ENCODE assay signal across 16 cellular contexts in the genomic region with DNA sequence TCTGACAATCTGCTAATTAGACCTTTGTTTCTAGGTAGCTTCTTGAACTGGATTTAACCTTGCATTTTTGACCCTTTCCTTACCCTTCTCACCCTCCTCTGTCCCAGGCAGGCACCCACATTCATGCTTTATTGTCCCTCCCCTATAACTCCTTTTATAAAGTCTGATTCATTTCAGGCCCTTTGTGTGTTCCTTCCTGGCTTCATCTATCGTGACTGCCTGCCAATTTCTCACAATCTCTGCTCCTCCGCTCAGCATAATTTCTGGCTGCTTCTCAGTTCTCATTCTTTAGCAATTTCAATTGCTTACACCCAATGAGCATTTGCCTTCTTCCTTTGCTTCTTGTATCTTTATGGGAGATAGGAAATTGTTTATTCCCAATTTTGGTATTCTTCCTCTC.
A peak's percentile ranks its signal among the peaks of the same experiment; 100 is the strongest.
DNase-seq lines count a peak whose midpoint lies in the region; ATAC-seq, FAIRE-seq and TF ChIP-seq lines count a peak whose summit lies in the region.
"Had no signal": no experiment of that assay in that cellular context is flagged by ENCODE, and none has a peak within 500 bp of the region (broad histone marks: within the 10 kb centered on the region; RNA-seq: fewer than 3 reads in every experiment).

No MANE protein-coding gene starts in this region.

- CTCF ChIA-PET in endothelial cell of umbilical vein (lab: Charles Lee) (no interaction called here), Caco-2 (lab: Charles Lee) (no interaction called here)

- H3K4me1 ChIP-seq in endothelial cell of umbilical vein (ENCODE audit: control insufficient read depth, extremely low read depth, insufficient read depth, low read length) (peaks cover 4% of the 10 kb centered on the region), right atrium auricular region (peaks cover 0 to 8% of the 10 kb centered on the region in 2 donors), sigmoid colon (peaks cover 0 to 42% (median 23%) of the 10 kb centered on the region in 4 donors), Caco-2 (peaks cover 7% of the 10 kb centered on the region; the same call in 1 of the 2 replicates)

- no peaks in the 10 kb centered on the region for H3K9me3 Mint-ChIP-seq in Caco-2 (ENCODE audit: unreplicated experiment)
- H3K9me3 Mint-ChIP-seq: activated CD4-positive, alpha-beta T cell treated with anti-CD3 and anti-CD28 coated beads, Interleukin-2, amount 10 ng/mL, durations not matched to agents 24 days and 14 days; activated T-cell treated with anti-CD3 and anti-CD28 coated beads, Interleukin-2, amount 50 U/mL, for 72 hours had no signal

- H2AFZ ChIP-seq in endothelial cell of umbilical vein (ENCODE audit: low read depth, low read length): no peak overlapping the region

- H3K4me3 Mint-ChIP-seq in Caco-2 (ENCODE audit: unreplicated experiment): no peak overlapping the region
- H3K4me3 Mint-ChIP-seq: activated CD4-positive, alpha-beta T cell treated with anti-CD3 and anti-CD28 coated beads, Interleukin-2, amount 10 ng/mL, durations not matched to agents 24 days and 14 days; activated T-cell treated with anti-CD3 and anti-CD28 coated beads, Interleukin-2, amount 50 U/mL, for 72 hours had no signal

- FAIRE-seq in endothelial cell of umbilical vein (lab: Jason Lieb, UNC): no peak

- H3K4me3 ChIP-seq in endothelial cell of umbilical vein (replicated peaks in 1 of 3; ENCODE audit: insufficient read depth in 1 of 3, low read depth in 1 of 3, low read length in 3 of 3) (no peak overlapping the region), right atrium auricular region (no peak overlapping the region), sigmoid colon (no peak overlapping the region), Caco-2 (ENCODE audit: low read depth, low read length) (no peak overlapping the region)
- H3K4me3 ChIP-seq: smooth muscle cell had no signal

- TF ChIP-seq CTCF in endothelial cell of umbilical vein (IDR thresholded peaks at IDR 0.05; ENCODE audit: extremely low read depth in 1 of 2, insufficient read depth in 1 of 2, low read depth in 1 of 2, low read length in 2 of 2) (no peak), right atrium auricular region (IDR thresholded peaks at IDR 0.05) (no peak), sigmoid colon (IDR thresholded peaks at IDR 0.05) (no peak), Caco-2 (IDR thresholded peaks at IDR 0.05; ENCODE audit: insufficient read depth in 1 of 2, low read depth in 1 of 2, low read length in 1 of 2, severe bottlenecking in 1 of 2, unreplicated experiment in 1 of 2) (no peak)

- H3K4me2 ChIP-seq in endothelial cell of umbilical vein (ENCODE audit: insufficient read depth, low read length): no peak overlapping the region
- H3K4me2 ChIP-seq: smooth muscle cell had no signal

- POLR2A ChIA-PET in endothelial cell of umbilical vein (lab: Charles Lee) (interaction anchor here (0.9 kb wide), 1 partner anchor 10 kb away, joined by 3 read pairs; no protein-coding TSS in a partner anchor), Caco-2 (lab: Charles Lee) (no interaction called here)

- 62 to 68% methylated on average over 2 of the region's 2 CpGs for WGBS in sigmoid colon, 2 donors

- H3K9me3 ChIP-seq in endothelial cell of umbilical vein (replicated peaks; ENCODE audit: control insufficient read depth, insufficient read depth, low read length) (no peaks in the 10 kb centered on the region), right atrium auricular region (no peaks in the 10 kb centered on the region), sigmoid colon (no peaks in the 10 kb centered on the region), Caco-2 (no peaks in the 10 kb centered on the region)

- H3K27me3 ChIP-seq in endothelial cell of umbilical vein (ENCODE audit: control insufficient read depth in 2 of 2, insufficient read depth in 2 of 2, low read length in 2 of 2) (no peaks in the 10 kb centered on the region), right atrium auricular region (no peaks in the 10 kb centered on the region), sigmoid colon (no peaks in the 10 kb centered on the region), Caco-2 (replicated peaks; ENCODE audit: control insufficient read depth, insufficient read depth, low read length) (no peaks in the 10 kb centered on the region)

- no peaks in the 10 kb centered on the region for H3K9me1 ChIP-seq in endothelial cell of umbilical vein (replicated peaks; ENCODE audit: control insufficient read depth, extremely low read depth, insufficient read depth, low read length)

- H3K9ac ChIP-seq in endothelial cell of umbilical vein (replicated peaks; ENCODE audit: extremely low read depth, insufficient read depth, low read length): no peak overlapping the region

- no TSS peak for BruUV-seq in endothelial cell of umbilical vein (replicated peaks; lab: Mats Ljungman, UMichigan)
- BruUV-seq in Caco-2 (replicated peaks; lab: Mats Ljungman, UMichigan): no TSS peak

- no peaks in the 10 kb centered on the region for H4K20me1 ChIP-seq in endothelial cell of umbilical vein (replicated peaks; ENCODE audit: control insufficient read depth, extremely low read depth, insufficient read depth, low read length)

- H3K27ac ChIP-seq in endothelial cell of umbilical vein (ENCODE audit: insufficient read depth, low read depth, low read length) (no peak overlapping the region), right atrium auricular region (no peak overlapping the region), sigmoid colon (peak overlapping the region in 2 of 4 donors; percentile 34 to 39)
- H3K27ac ChIP-seq: C4-2B had no signal

- no peak overlapping the region for H3K27ac Mint-ChIP-seq in Caco-2 (ENCODE audit: unreplicated experiment)
- H3K27ac Mint-ChIP-seq: activated CD4-positive, alpha-beta T cell treated with anti-CD3 and anti-CD28 coated beads, Interleukin-2, amount 10 ng/mL, durations not matched to agents 24 days and 14 days; activated T-cell treated with anti-CD3 and anti-CD28 coated beads, Interleukin-2, amount 50 U/mL, for 72 hours had no signal

- peaks cover 5% of the 10 kb centered on the region for H3K4me1 Mint-ChIP-seq in Caco-2 (ENCODE audit: low read depth, unreplicated experiment)

- ATAC-seq in GM18498 (IDR thresholded peaks at IDR 0.05; ENCODE audit: unreplicated experiment) (no peak), HG03457 (IDR thresholded peaks at IDR 0.05; ENCODE audit: unreplicated experiment) (no peak), HG03095 (IDR thresholded peaks at IDR 0.05; ENCODE audit: unreplicated experiment) (no peak)
- ATAC-seq: activated T-cell treated with anti-CD3 and anti-CD28 coated beads, Interleukin-2, amount 50 U/mL, for 72 hours; HCT116 had no signal

- TF ChIP-seq POLR2A in endothelial cell of umbilical vein (IDR thresholded peaks at IDR 0.05; ENCODE audit: low read depth, low read length) (no peak), sigmoid colon (IDR thresholded peaks at IDR 0.05) (no peak)

- DNase-seq in NCI-H446 (lab: John Stamatoyannopoulos, UW) (peak; percentile 25 to 59), endothelial cell of umbilical vein (ENCODE audit: low read depth, low spot score) (peak; percentile 69), right atrium auricular region (ENCODE audit: low spot score) (peak; percentile 64), sigmoid colon (peak; percentile 66), Caco-2 (no peak)
- DNase-seq: activated CD4-positive, alpha-beta T cell treated with anti-CD3 and anti-CD28 coated beads, Interleukin-2, amount 10 ng/mL, durations not matched to agents 24 days and 14 days; activated T-cell treated with anti-CD3 and anti-CD28 coated beads, Interleukin-2, amount 50 U/mL, for 72 hours; effector CD8-positive, alpha-beta T cell; NCI-H2107; OCI-M1 had no signal

- H3K36me3 Mint-ChIP-seq in Caco-2 (ENCODE audit: insufficient read depth, unreplicated experiment): no peaks in the 10 kb centered on the region

- intact Hi-C loops in endothelial cell of umbilical vein (cut with micrococcal nuclease) (no loop called here), sigmoid colon (cut with DNase I) (no loop called here), Caco-2 (cut with micrococcal nuclease; ENCODE audit: unreplicated experiment) (no loop called here)

- H3K79me2 ChIP-seq in endothelial cell of umbilical vein (ENCODE audit: control insufficient read depth, insufficient read depth, low read length): no peaks in the 10 kb centered on the region

- no peak for TF ChIP-seq EP300 in sigmoid colon (IDR thresholded peaks at IDR 0.05)

- H3K36me3 ChIP-seq in endothelial cell of umbilical vein (ENCODE audit: control insufficient read depth in 2 of 2, extremely low read depth in 1 of 2, insufficient read depth in 2 of 2, low read length in 2 of 2): no peaks in the 10 kb centered on the region
- H3K36me3 ChIP-seq in right atrium auricular region: no peaks in the 10 kb centered on the region
- no peaks in the 10 kb centered on the region for H3K36me3 ChIP-seq in sigmoid colon
- no peaks in the 10 kb centered on the region for H3K36me3 ChIP-seq in Caco-2 (ENCODE audit: control insufficient read depth, insufficient read depth, low read length)

- dilution Hi-C loops in endothelial cell of umbilical vein (cut with MboI; ENCODE audit: extremely low pct_ligation_motif_present, low sequenced_read_pairs): no loop called here

- peaks cover 4% of the 10 kb centered on the region for H3K27me3 Mint-ChIP-seq in Caco-2 (ENCODE audit: insufficient read depth, unreplicated experiment)

TF ChIP-seq in endothelial cell of umbilical vein, 7 proteins besides CTCF, POLR2A, EP300 and RAD21:
- no peak for TF ChIP-seq JUN (IDR thresholded peaks at IDR 0.05; ENCODE audit: borderline replicate concordance, insufficient read depth, insufficient read length, low read depth)

Comparison
In these comparisons a context has a peak if more than half of its experiments do, and no peak if none do; other contexts are left out.
1. DNase-seq: peak in NCI-H446 (2 of 2), endothelial cell of umbilical vein (single experiment), right atrium auricular region (single experiment) and sigmoid colon (single experiment); none in Caco-2 (0 of 2).